ENCODE assay signal across 2 cellular contexts in the genomic region with DNA sequence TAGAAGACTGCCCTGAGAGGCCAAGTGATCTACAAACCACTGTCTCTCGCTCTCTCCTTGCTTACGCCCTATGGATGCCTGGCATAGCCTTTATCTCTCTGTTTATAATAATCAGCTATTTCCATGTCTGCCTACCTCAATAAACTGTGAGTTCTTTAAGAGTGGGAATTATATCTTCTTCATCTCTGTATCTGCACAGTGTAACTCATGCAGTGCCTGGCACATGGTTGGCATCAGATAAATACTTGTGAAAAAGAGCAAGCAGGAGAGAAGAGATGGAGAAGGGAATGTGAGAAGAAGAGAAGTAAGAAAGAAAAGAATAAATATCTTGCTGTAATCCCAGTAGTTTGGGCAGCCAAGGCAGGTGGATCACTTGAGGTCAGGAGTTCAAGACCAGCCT.
TF ChIP-seq lines count a peak whose summit lies in the region.

No MANE protein-coding gene starts in this region.

TF ChIP-seq in GM23338, 12 proteins besides CTCF, POLR2A, EP300 and RAD21 (continues in another document):
- TF ChIP-seq CREB1 (CRISPR knock-in tag; IDR thresholded peaks at IDR 0.05; ENCODE audit: low read depth), result no peak
- no peak for TF ChIP-seq EZH2 (IDR thresholded peaks at IDR 0.05; ENCODE audit: low read depth, unreplicated experiment)
- TF ChIP-seq, protein P1, sequence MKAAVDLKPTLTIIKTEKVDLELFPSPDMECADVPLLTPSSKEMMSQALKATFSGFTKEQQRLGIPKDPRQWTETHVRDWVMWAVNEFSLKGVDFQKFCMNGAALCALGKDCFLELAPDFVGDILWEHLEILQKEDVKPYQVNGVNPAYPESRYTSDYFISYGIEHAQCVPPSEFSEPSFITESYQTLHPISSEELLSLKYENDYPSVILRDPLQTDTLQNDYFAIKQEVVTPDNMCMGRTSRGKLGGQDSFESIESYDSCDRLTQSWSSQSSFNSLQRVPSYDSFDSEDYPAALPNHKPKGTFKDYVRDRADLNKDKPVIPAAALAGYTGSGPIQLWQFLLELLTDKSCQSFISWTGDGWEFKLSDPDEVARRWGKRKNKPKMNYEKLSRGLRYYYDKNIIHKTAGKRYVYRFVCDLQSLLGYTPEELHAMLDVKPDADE (IDR thresholded peaks at IDR 0.05), result no peak
- no peak for TF ChIP-seq ZNF331 (CRISPR knock-in tag; IDR thresholded peaks at IDR 0.05; ENCODE audit: low read depth)
- TF ChIP-seq, protein P2, sequence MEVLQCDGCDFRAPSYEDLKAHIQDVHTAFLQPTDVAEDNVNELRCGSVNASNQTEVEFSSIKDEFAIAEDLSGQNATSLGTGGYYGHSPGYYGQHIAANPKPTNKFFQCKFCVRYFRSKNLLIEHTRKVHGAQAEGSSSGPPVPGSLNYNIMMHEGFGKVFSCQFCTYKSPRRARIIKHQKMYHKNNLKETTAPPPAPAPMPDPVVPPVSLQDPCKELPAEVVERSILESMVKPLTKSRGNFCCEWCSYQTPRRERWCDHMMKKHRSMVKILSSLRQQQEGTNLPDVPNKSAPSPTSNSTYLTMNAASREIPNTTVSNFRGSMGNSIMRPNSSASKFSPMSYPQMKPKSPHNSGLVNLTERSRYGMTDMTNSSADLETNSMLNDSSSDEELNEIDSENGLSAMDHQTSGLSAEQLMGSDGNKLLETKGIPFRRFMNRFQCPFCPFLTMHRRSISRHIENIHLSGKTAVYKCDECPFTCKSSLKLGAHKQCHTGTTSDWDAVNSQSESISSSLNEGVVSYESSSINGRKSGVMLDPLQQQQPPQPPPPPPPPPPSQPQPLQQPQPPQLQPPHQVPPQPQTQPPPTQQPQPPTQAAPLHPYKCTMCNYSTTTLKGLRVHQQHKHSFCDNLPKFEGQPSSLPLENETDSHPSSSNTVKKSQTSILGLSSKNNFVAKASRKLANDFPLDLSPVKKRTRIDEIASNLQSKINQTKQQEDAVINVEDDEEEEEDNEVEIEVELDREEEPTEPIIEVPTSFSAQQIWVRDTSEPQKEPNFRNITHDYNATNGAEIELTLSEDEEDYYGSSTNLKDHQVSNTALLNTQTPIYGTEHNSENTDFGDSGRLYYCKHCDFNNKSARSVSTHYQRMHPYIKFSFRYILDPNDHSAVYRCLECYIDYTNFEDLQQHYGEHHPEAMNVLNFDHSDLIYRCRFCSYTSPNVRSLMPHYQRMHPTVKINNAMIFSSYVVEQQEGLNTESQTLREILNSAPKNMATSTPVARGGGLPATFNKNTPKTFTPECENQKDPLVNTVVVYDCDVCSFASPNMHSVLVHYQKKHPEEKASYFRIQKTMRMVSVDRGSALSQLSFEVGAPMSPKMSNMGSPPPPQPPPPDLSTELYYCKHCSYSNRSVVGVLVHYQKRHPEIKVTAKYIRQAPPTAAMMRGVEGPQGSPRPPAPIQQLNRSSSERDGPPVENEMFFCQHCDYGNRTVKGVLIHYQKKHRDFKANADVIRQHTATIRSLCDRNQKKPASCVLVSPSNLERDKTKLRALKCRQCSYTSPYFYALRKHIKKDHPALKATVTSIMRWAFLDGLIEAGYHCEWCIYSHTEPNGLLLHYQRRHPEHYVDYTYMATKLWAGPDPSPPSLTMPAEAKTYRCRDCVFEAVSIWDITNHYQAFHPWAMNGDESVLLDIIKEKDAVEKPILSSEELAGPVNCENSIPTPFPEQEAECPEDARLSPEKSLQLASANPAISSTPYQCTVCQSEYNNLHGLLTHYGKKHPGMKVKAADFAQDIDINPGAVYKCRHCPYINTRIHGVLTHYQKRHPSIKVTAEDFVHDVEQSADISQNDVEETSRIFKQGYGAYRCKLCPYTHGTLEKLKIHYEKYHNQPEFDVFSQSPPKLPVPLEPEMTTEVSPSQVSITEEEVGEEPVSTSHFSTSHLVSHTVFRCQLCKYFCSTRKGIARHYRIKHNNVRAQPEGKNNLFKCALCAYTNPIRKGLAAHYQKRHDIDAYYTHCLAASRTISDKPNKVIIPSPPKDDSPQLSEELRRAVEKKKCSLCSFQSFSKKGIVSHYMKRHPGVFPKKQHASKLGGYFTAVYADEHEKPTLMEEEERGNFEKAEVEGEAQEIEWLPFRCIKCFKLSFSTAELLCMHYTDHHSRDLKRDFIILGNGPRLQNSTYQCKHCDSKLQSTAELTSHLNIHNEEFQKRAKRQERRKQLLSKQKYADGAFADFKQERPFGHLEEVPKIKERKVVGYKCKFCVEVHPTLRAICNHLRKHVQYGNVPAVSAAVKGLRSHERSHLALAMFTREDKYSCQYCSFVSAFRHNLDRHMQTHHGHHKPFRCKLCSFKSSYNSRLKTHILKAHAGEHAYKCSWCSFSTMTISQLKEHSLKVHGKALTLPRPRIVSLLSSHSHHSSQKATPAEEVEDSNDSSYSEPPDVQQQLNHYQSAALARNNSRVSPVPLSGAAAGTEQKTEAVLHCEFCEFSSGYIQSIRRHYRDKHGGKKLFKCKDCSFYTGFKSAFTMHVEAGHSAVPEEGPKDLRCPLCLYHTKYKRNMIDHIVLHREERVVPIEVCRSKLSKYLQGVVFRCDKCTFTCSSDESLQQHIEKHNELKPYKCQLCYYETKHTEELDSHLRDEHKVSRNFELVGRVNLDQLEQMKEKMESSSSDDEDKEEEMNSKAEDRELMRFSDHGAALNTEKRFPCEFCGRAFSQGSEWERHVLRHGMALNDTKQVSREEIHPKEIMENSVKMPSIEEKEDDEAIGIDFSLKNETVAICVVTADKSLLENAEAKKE (CRISPR knock-in tag; IDR thresholded peaks at IDR 0.05), result no peak
- TF ChIP-seq JUNB (IDR thresholded peaks at IDR 0.05; ENCODE audit: unreplicated experiment), result no peak
- no peak for TF ChIP-seq POLR2AphosphoS5 (IDR thresholded peaks at IDR 0.05; ENCODE audit: low read depth)
- TF ChIP-seq EZH2phosphoT487 (IDR thresholded peaks at IDR 0.05; ENCODE audit: unreplicated experiment), result no peak
- no peak for TF ChIP-seq NANOG (IDR thresholded peaks at IDR 0.05; ENCODE audit: borderline replicate concordance)
- TF ChIP-seq STAT1 (IDR thresholded peaks at IDR 0.05; ENCODE audit: unreplicated experiment), result no peak
- no peak for TF ChIP-seq ZNF114 (CRISPR knock-in tag; IDR thresholded peaks at IDR 0.05)

TF ChIP-seq in SK-N-SH, 30 proteins besides CTCF, POLR2A, EP300 and RAD21:
- TF ChIP-seq EZH2phosphoT487 (IDR thresholded peaks at IDR 0.05; ENCODE audit: borderline replicate concordance, low read depth) (no peak), FOXM1 (IDR thresholded peaks at IDR 0.05; ENCODE audit: low read depth) (no peak), FOXJ3 (CRISPR knock-in tag; IDR thresholded peaks at IDR 0.05) (peak; percentile 91), RCOR1 (IDR thresholded peaks at IDR 0.05; ENCODE audit: low read length) (peak; percentile 87), SMC3 (IDR thresholded peaks at IDR 0.05; ENCODE audit: low read depth, low read length) (no peak), JUND (IDR thresholded peaks at IDR 0.05) (no peak), GABPA (IDR thresholded peaks at IDR 0.05; ENCODE audit: low read depth) (no peak), GATA2 (CRISPR knock-in tag; IDR thresholded peaks at IDR 0.05) (peak; percentile 97), RFX5 (IDR thresholded peaks at IDR 0.05; ENCODE audit: low read length) (no peak), TCF12 (IDR thresholded peaks at IDR 0.05) (peak; percentile 39; the same call in 1 of the 2 replicates), NRF1 (IDR thresholded peaks at IDR 0.05; ENCODE audit: low read depth, low read length) (no peak)
- TF ChIP-seq, protein P3, sequence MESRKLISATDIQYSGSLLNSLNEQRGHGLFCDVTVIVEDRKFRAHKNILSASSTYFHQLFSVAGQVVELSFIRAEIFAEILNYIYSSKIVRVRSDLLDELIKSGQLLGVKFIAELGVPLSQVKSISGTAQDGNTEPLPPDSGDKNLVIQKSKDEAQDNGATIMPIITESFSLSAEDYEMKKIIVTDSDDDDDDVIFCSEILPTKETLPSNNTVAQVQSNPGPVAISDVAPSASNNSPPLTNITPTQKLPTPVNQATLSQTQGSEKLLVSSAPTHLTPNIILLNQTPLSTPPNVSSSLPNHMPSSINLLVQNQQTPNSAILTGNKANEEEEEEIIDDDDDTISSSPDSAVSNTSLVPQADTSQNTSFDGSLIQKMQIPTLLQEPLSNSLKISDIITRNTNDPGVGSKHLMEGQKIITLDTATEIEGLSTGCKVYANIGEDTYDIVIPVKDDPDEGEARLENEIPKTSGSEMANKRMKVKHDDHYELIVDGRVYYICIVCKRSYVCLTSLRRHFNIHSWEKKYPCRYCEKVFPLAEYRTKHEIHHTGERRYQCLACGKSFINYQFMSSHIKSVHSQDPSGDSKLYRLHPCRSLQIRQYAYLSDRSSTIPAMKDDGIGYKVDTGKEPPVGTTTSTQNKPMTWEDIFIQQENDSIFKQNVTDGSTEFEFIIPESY (IDR thresholded peaks at IDR 0.05; ENCODE audit: borderline replicate concordance, low read depth), result no peak
